Comparison of ENCODE assay signal across 1 cellular context in genomic region chr7:2644514-2645273, GRCh38.
A peak's percentile ranks its signal among the peaks of the same experiment; 100 is the strongest.
TF ChIP-seq lines count a peak whose summit lies in the region.

No MANE protein-coding gene starts in this region.

TF ChIP-seq in HepG2, 621 proteins besides CTCF, POLR2A, EP300 and RAD21:
- peak; percentile 54; the same call in 1 of the 2 replicates for TF ChIP-seq RBFOX2 (IDR thresholded peaks at IDR 0.05; ENCODE audit: low read depth, low read length)
- TF ChIP-seq BRCA1 (CRISPR knock-in tag; IDR thresholded peaks at IDR 0.05), result no peak
- TF ChIP-seq AKAP8 (CRISPR knock-in tag; IDR thresholded peaks at IDR 0.05), result peak; percentile 73
- TF ChIP-seq AHR (CRISPR knock-in tag; IDR thresholded peaks at IDR 0.05), result no peak
- TF ChIP-seq ZNF513 (CRISPR knock-in tag; conservative IDR thresholded peaks at IDR 0.05), result no peak
- TF ChIP-seq HNF1B (CRISPR knock-in tag; IDR thresholded peaks at IDR 0.05), result peak; percentile 48; the same call in 1 of the 2 replicates
- no peak for TF ChIP-seq ZFP1 (CRISPR knock-in tag; IDR thresholded peaks at IDR 0.05)
- peak; percentile 56 for TF ChIP-seq AGO2 (optimal IDR thresholded peaks at IDR 0.05; ENCODE audit: low read depth, low read length)
- TF ChIP-seq MLX (CRISPR knock-in tag; IDR thresholded peaks at IDR 0.05), result no peak
- 0 out of 2 replicates have a peak, but pooled peaks have one; percentile 13 for TF ChIP-seq HNRNPL (IDR thresholded peaks at IDR 0.05; ENCODE audit: low read depth, low read length)
